ENCODE assay signal across 11 cellular contexts in genomic region chr13:79194727-79195126, GRCh38.
DNase-seq lines count a peak whose midpoint lies in the region; ATAC-seq and TF ChIP-seq lines count a peak whose summit lies in the region.
"Had no signal": no experiment of that assay in that cellular context is flagged by ENCODE, and none has a peak within 500 bp of the region (broad histone marks: within the 10 kb centered on the region; RNA-seq: fewer than 3 reads in every experiment).

No MANE protein-coding gene starts in this region.

- CTCF ChIA-PET in naive thymus-derived CD4-positive, alpha-beta T cell (lab: Charles Lee): no interaction called here
- CTCF ChIA-PET in MCF 10A (lab: Yijun Ruan, JAX): interaction anchor here (0.7 kb wide), 2 partner anchors 75 to 165 kb away, joined by 3 read pairs; no protein-coding TSS in a partner anchor

- no peak overlapping the region for H3K27ac Mint-ChIP-seq in T-helper 2 cell treated with Interferon-gamma antibody and Interleukin-4, amounts not matched to agents 5 μg/mL and 100 μg/mL, for 36 hours
- H3K27ac Mint-ChIP-seq in naive thymus-derived CD4-positive, alpha-beta T cell: no peak overlapping the region
- H3K27ac Mint-ChIP-seq in MCF 10A (ENCODE audit: low read depth, unreplicated experiment): no peak overlapping the region

- H3K27me3 Mint-ChIP-seq in T-helper 2 cell treated with Interferon-gamma antibody and Interleukin-4, amounts not matched to agents 5 μg/mL and 100 μg/mL, for 36 hours (ENCODE audit: low read depth): peaks cover 26% of the 10 kb centered on the region
- peaks cover 0 to 20% (median 0%) of the 10 kb centered on the region in 5 donors for H3K27me3 Mint-ChIP-seq in naive thymus-derived CD4-positive, alpha-beta T cell
- no peaks in the 10 kb centered on the region for H3K27me3 Mint-ChIP-seq in MCF 10A (ENCODE audit: insufficient read depth, unreplicated experiment)

- peaks cover 9 to 11% of the 10 kb centered on the region in 2 donors for H3K4me1 ChIP-seq in naive thymus-derived CD4-positive, alpha-beta T cell (ENCODE audit: control insufficient read depth in 2 of 2, insufficient read depth in 2 of 2, low read length in 2 of 2)
- H3K4me1 ChIP-seq: colonic mucosa, SJSA1, thyroid gland had no signal

- H3K4me3 ChIP-seq in naive thymus-derived CD4-positive, alpha-beta T cell (ENCODE audit: low read length): no peak overlapping the region
- H3K4me3 ChIP-seq: colonic mucosa, SJSA1, thyroid gland had no signal

- no peaks in the 10 kb centered on the region for H3K9me3 Mint-ChIP-seq in T-helper 2 cell treated with Interferon-gamma antibody and Interleukin-4, amounts not matched to agents 5 μg/mL and 100 μg/mL, for 36 hours
- peaks cover 0 to 2% (median 0%) of the 10 kb centered on the region in 11 donors for H3K9me3 Mint-ChIP-seq in naive thymus-derived CD4-positive, alpha-beta T cell
- H3K9me3 Mint-ChIP-seq in MCF 10A (ENCODE audit: unreplicated experiment): no peaks in the 10 kb centered on the region

- no peak overlapping the region for H3K27ac ChIP-seq in naive thymus-derived CD4-positive, alpha-beta T cell (ENCODE audit: low read depth, low read length)
- H3K27ac ChIP-seq: colonic mucosa, SJSA1, thyroid gland had no signal

- H3K36me3 Mint-ChIP-seq in T-helper 2 cell treated with Interferon-gamma antibody and Interleukin-4, amounts not matched to agents 5 μg/mL and 100 μg/mL, for 36 hours (ENCODE audit: low read depth): no peaks in the 10 kb centered on the region
- H3K36me3 Mint-ChIP-seq in naive thymus-derived CD4-positive, alpha-beta T cell: peaks cover 0 to 4% (median 0%) of the 10 kb centered on the region in 5 donors
- no peaks in the 10 kb centered on the region for H3K36me3 Mint-ChIP-seq in MCF 10A (ENCODE audit: insufficient read depth, unreplicated experiment)

- no peaks in the 10 kb centered on the region for H3K9me3 ChIP-seq in naive thymus-derived CD4-positive, alpha-beta T cell (ENCODE audit: control insufficient read depth in 2 of 3, low read length in 3 of 3)
- H3K9me3 ChIP-seq: colonic mucosa, SJSA1, thyroid gland had no signal

- peak; percentile 25 for ATAC-seq in HG02571 (IDR thresholded peaks at IDR 0.05; ENCODE audit: unreplicated experiment)
- peak; percentile 31 for ATAC-seq in HG03439 (IDR thresholded peaks at IDR 0.05; ENCODE audit: unreplicated experiment)
- ATAC-seq in naive thymus-derived CD4-positive, alpha-beta T cell: peak; percentile 26
- no peak for ATAC-seq in left ventricle myocardium superior

- peak overlapping the region; percentile 55 for H3K4me3 Mint-ChIP-seq in T-helper 2 cell treated with Interferon-gamma antibody and Interleukin-4, amounts not matched to agents 5 μg/mL and 100 μg/mL, for 36 hours
- peak overlapping the region in 2 of 10 donors; percentile 21 to 61 for H3K4me3 Mint-ChIP-seq in naive thymus-derived CD4-positive, alpha-beta T cell
- H3K4me3 Mint-ChIP-seq in MCF 10A (ENCODE audit: unreplicated experiment): no peak overlapping the region

- H3K27me3 ChIP-seq in naive thymus-derived CD4-positive, alpha-beta T cell (ENCODE audit: control insufficient read depth in 2 of 2, insufficient read depth in 2 of 2, low read length in 2 of 2): no peaks in the 10 kb centered on the region
- H3K27me3 ChIP-seq: colonic mucosa, SJSA1, thyroid gland had no signal

- DNase-seq in T-helper 2 cell treated with Interferon-gamma antibody and Interleukin-4, amounts not matched to agents 5 μg/mL and 100 μg/mL, for 36 hours (ENCODE audit: low spot score): no peak
- DNase-seq in T-helper 2 cell (no peak), MCF 10A (ENCODE audit: unreplicated experiment) (no peak), SK-N-DZ (ENCODE audit: low spot score) (no peak), left ventricle myocardium superior (no peak)
- DNase-seq in naive thymus-derived CD4-positive, alpha-beta T cell: no peak
- DNase-seq: colonic mucosa, thyroid gland had no signal

- no peaks in the 10 kb centered on the region for H3K36me3 ChIP-seq in naive thymus-derived CD4-positive, alpha-beta T cell (ENCODE audit: control insufficient read depth in 2 of 3, insufficient read depth in 3 of 3, low read length in 3 of 3)
- H3K36me3 ChIP-seq: colonic mucosa, SJSA1, thyroid gland had no signal

- no peak for TF ChIP-seq CTCF in MCF 10A (IDR thresholded peaks at IDR 0.05; ENCODE audit: unreplicated experiment)

- no TSS peak for BruUV-seq in MCF 10A (replicated peaks; lab: Mats Ljungman, UMichigan)

- intact Hi-C loops in naive thymus-derived CD4-positive, alpha-beta T cell (cut with micrococcal nuclease): loop anchor here in 1 of 2 donors (5.0 to 10.0 kb wide), 4 partner anchors 198 to 537 kb away; partner anchors contain the start of genes NDFIP2 and OBI1
- intact Hi-C loops in MCF 10A (cut with micrococcal nuclease): no loop called here
- intact Hi-C loops in left ventricle myocardium superior (cut with micrococcal nuclease): no loop called here

- POLR2A ChIA-PET in naive thymus-derived CD4-positive, alpha-beta T cell (lab: Charles Lee): no interaction called here
- POLR2A ChIA-PET in MCF 10A (lab: Yijun Ruan, JAX): no interaction called here

- peaks cover 49% of the 10 kb centered on the region for H3K4me1 Mint-ChIP-seq in T-helper 2 cell treated with Interferon-gamma antibody and Interleukin-4, amounts not matched to agents 5 μg/mL and 100 μg/mL, for 36 hours (ENCODE audit: low read depth)
- peaks cover 6 to 53% (median 21%) of the 10 kb centered on the region in 7 donors for H3K4me1 Mint-ChIP-seq in naive thymus-derived CD4-positive, alpha-beta T cell
- no peaks in the 10 kb centered on the region for H3K4me1 Mint-ChIP-seq in MCF 10A (ENCODE audit: insufficient read depth, unreplicated experiment)
